In genomic region chr22:25069758-25070461, GRCh38 we compare ENCODE assay signal across 9 cellular contexts.
A peak's percentile ranks its signal among the peaks of the same experiment; 100 is the strongest.
DNase-seq lines count a peak whose midpoint lies in the region; ATAC-seq and TF ChIP-seq lines count a peak whose summit lies in the region.
"Had no signal": no experiment of that assay in that cellular context is flagged by ENCODE, and none has a peak within 500 bp of the region (broad histone marks: within the 10 kb centered on the region; RNA-seq: fewer than 3 reads in every experiment).

No MANE protein-coding gene starts in this region.

- H3K9me3 ChIP-seq in BE2C = no peaks in the 10 kb centered on the region
- no peaks in the 10 kb centered on the region for H3K9me3 ChIP-seq in SJCRH30 (replicated peaks)

- DNase-seq in BE2C (peak; percentile 33), SJCRH30 (peak; percentile 29 to 38), dedifferentiated amniotic fluid mesenchymal stem cell (ENCODE audit: extremely low spot score) (peak; percentile 12), NCI-H774 (lab: John Stamatoyannopoulos, UW) (no peak), GM19238 (ENCODE audit: insufficient read length, low spot score) (no peak), NCI-H1694 treated with DMSO at 0.1 percent for 48 hours (lab: John Stamatoyannopoulos, UW) (no peak)
- DNase-seq: NCI-H526 treated with DMSO at 0.1 percent for 48 hours had no signal

- H3K27ac Mint-ChIP-seq in nephron = peak overlapping the region; percentile 31 to 56 (median 36)

- TF ChIP-seq CTCF in BE2C (IDR thresholded peaks at IDR 0.05; ENCODE audit: low read depth, low read length) (no peak), nephron (IDR thresholded peaks at IDR 0.05; ENCODE audit: unreplicated experiment in 3 of 3) (no peak)

- H3K9me3 Mint-ChIP-seq in nephron = no peaks in the 10 kb centered on the region

- no peaks in the 10 kb centered on the region for H3K36me3 Mint-ChIP-seq in nephron (ENCODE audit: low read depth)

- H3K36me3 ChIP-seq in BE2C (no peaks in the 10 kb centered on the region), SJCRH30 (no peaks in the 10 kb centered on the region)

- H3K4me1 ChIP-seq in BE2C = peaks cover 5% of the 10 kb centered on the region; the same call in 1 of the 2 replicates
- H3K4me1 ChIP-seq in SJCRH30 = peaks cover 26% of the 10 kb centered on the region

- peaks cover 8% of the 10 kb centered on the region for H3K27me3 Mint-ChIP-seq in nephron (ENCODE audit: low read depth)

- ATAC-seq in GM19328 (IDR thresholded peaks at IDR 0.05; ENCODE audit: unreplicated experiment) = no peak

- H3K27ac ChIP-seq in SJCRH30 = no peak overlapping the region

- H3K4me3 ChIP-seq in BE2C (ENCODE audit: low read depth, low read length) (no peak overlapping the region), SJCRH30 (no peak overlapping the region)

- H3K27me3 ChIP-seq in BE2C (no peaks in the 10 kb centered on the region), SJCRH30 (no peaks in the 10 kb centered on the region; the same call in 1 of the 2 replicates)

- peaks cover 31% of the 10 kb centered on the region for H3K4me1 Mint-ChIP-seq in nephron

- H3K4me3 Mint-ChIP-seq in nephron = peak overlapping the region; percentile 45 to 67 (median 65)

Comparison
In these comparisons a context has a peak if more than half of its experiments do, and no peak if none do; other contexts are left out.
1. DNase-seq: peak in BE2C (single experiment), SJCRH30 (2 of 2) and dedifferentiated amniotic fluid mesenchymal stem cell (single experiment); none in NCI-H774 (single experiment), GM19238 (single experiment) and NCI-H1694 treated with DMSO at 0.1 percent for 48 hours (single experiment).